ENCODE assay signal across 9 cellular contexts in genomic region chr10:93503075-93503474, GRCh38. TPM values are rescaled to one million over a fixed set of nuclear protein-coding genes. Genes with fewer than 3 reads are reported as not detected.
DNase-seq lines count a peak whose midpoint lies in the region; ATAC-seq and TF ChIP-seq lines count a peak whose summit lies in the region.
"Had no signal": no experiment of that assay in that cellular context is flagged by ENCODE, and none has a peak within 500 bp of the region (broad histone marks: within the 10 kb centered on the region; RNA-seq: fewer than 3 reads in every experiment).

No MANE protein-coding gene starts in this region.

- no peaks in the 10 kb centered on the region for H3K27me3 Mint-ChIP-seq in mesothelial cell of epicardium (ENCODE audit: low read depth)

- H3K9ac ChIP-seq in mucosa of stomach (ENCODE audit: low read length), result peak overlapping the region; percentile 26

- peaks cover 20% of the 10 kb centered on the region for H3K4me1 Mint-ChIP-seq in mesothelial cell of epicardium

- H3K4me1 ChIP-seq in mucosa of stomach (ENCODE audit: control insufficient read depth, insufficient read depth, low read length) (no peaks in the 10 kb centered on the region), HAP-1 (peaks cover 11% of the 10 kb centered on the region)

- no peaks in the 10 kb centered on the region for H3K9me3 ChIP-seq in mucosa of stomach (ENCODE audit: control insufficient read depth, low read length)
- H3K9me3 ChIP-seq in HAP-1, result no peaks in the 10 kb centered on the region

- no peak overlapping the region for H3K27ac Mint-ChIP-seq in mesothelial cell of epicardium

- no peaks in the 10 kb centered on the region for H3K27me3 ChIP-seq in mucosa of stomach (ENCODE audit: control insufficient read depth, insufficient read depth, low read length)
- no peaks in the 10 kb centered on the region for H3K27me3 ChIP-seq in HAP-1 (ENCODE audit: low read depth)

- H3K4me3 ChIP-seq in mucosa of stomach (ENCODE audit: low read length) (no peak overlapping the region), HAP-1 (no peak overlapping the region)

- no peaks in the 10 kb centered on the region for H3K9me3 Mint-ChIP-seq in mesothelial cell of epicardium

- H3K36me3 Mint-ChIP-seq in mesothelial cell of epicardium, result peaks cover 7% of the 10 kb centered on the region

- no peak for DNase-seq in activated CD4-positive, CD25-positive, alpha-beta regulatory T cell (lab: John Stamatoyannopoulos, UW)
- DNase-seq in HAP-1 (ENCODE audit: low spot score in 2 of 2), result no peak
- DNase-seq in mesothelial cell of epicardium (ENCODE audit: low spot score in 2 of 2, unreplicated experiment in 2 of 2), result no peak
- DNase-seq: NCI-H345 had no signal

- in situ Hi-C loops in HAP-1 (cut with MboI; ENCODE audit: low sequenced_read_pairs), result no loop called here

- ATAC-seq in activated CD4-positive, CD25-positive, alpha-beta regulatory T cell treated with anti-CD3 and anti-CD28 coated beads, Interleukin-2, amount 50 U/mL, for 24 hours, result peak; percentile 73 to 81
- ATAC-seq in GM21526 (IDR thresholded peaks at IDR 0.05; ENCODE audit: low FRiP score, unreplicated experiment) (peak; percentile 88), HG03439 (IDR thresholded peaks at IDR 0.05; ENCODE audit: unreplicated experiment) (peak; percentile 74), GM19467 (IDR thresholded peaks at IDR 0.05; ENCODE audit: unreplicated experiment) (no peak)

- H3K36me3 ChIP-seq in mucosa of stomach (ENCODE audit: control insufficient read depth, insufficient read depth, low read length) (no peaks in the 10 kb centered on the region), HAP-1 (replicated peaks) (peaks cover 72% of the 10 kb centered on the region)

- TF ChIP-seq CTCF in mesothelial cell of epicardium (IDR thresholded peaks at IDR 0.05; ENCODE audit: unreplicated experiment), result no peak

- no peak overlapping the region for H3K4me3 Mint-ChIP-seq in mesothelial cell of epicardium

RNA-seq across cellular contexts. Expression of gene CEP55, which starts 6.7 kb away (rescaled TPM):
- 6.0 to 6.3 TPM (median 6.0 TPM) in 3 replicates for total RNA-seq in mesothelial cell of epicardium

RNA-seq across cellular contexts. Expression of gene MYOF, which starts 20.9 kb away (rescaled TPM):
- 53.3 to 58.5 TPM (median 56.0 TPM) in 3 replicates for total RNA-seq in mesothelial cell of epicardium
